Comparison of ENCODE assay signal across 8 cellular contexts in genomic region chr10:29304259-29305030, GRCh38. TPM values are rescaled to one million over a fixed set of nuclear protein-coding genes. Genes with fewer than 3 reads are reported as not detected.
A peak's percentile ranks its signal among the peaks of the same experiment; 100 is the strongest.
DNase-seq lines count a peak whose midpoint lies in the region; ATAC-seq, FAIRE-seq and TF ChIP-seq lines count a peak whose summit lies in the region.

No MANE protein-coding gene starts in this region.

- no peaks in the 10 kb centered on the region for H3K9me3 ChIP-seq in MM.1S (replicated peaks; ENCODE audit: insufficient read depth, low read length)
- peaks cover 0 to 14% of the 10 kb centered on the region in 2 donors for H3K9me3 ChIP-seq in left lung

- H3K9me2 ChIP-seq in MM.1S (replicated peaks; ENCODE audit: insufficient read depth, low read length) = no peaks in the 10 kb centered on the region

- no peak overlapping the region for H3K27ac ChIP-seq in MM.1S (ENCODE audit: low read length)
- H3K27ac ChIP-seq in coronary artery = peak overlapping the region in 1 of 2 donors; percentile 31
- H3K27ac ChIP-seq in left lung = no peak overlapping the region

- H3K4me3 ChIP-seq in MM.1S (ENCODE audit: low read length) = no peak overlapping the region
- peak overlapping the region; percentile 26 for H3K4me3 ChIP-seq in coronary artery
- H3K4me3 ChIP-seq in left lung = no peak overlapping the region

- no peak overlapping the region for H3K4me2 ChIP-seq in MM.1S (ENCODE audit: low read depth, low read length)

- H3K27me3 ChIP-seq in MM.1S (replicated peaks; ENCODE audit: insufficient read depth, low read length) = no peaks in the 10 kb centered on the region
- H3K27me3 ChIP-seq in left lung = no peaks in the 10 kb centered on the region

- H3K9ac ChIP-seq in MM.1S (ENCODE audit: low read length) = no peak overlapping the region

- H4K20me1 ChIP-seq in MM.1S (ENCODE audit: insufficient read depth, low read length) = no peaks in the 10 kb centered on the region

- peaks cover 13 to 14% of the 10 kb centered on the region in 2 donors for H3K9me3 Mint-ChIP-seq in stimulated activated naive CD8-positive, alpha-beta T cell treated with anti-CD3 and anti-CD28 coated beads, Interleukin-15, amount 100 ng/mL, for 72 hours

- H3K36me3 ChIP-seq in MM.1S (replicated peaks; ENCODE audit: insufficient read depth, low read length) (no peaks in the 10 kb centered on the region), left lung (no peaks in the 10 kb centered on the region)

- H3K4me1 ChIP-seq in MM.1S (ENCODE audit: low read length) = no peaks in the 10 kb centered on the region
- H3K4me1 ChIP-seq in left lung = no peaks in the 10 kb centered on the region

- H3K79me2 ChIP-seq in MM.1S (ENCODE audit: low read length) = no peaks in the 10 kb centered on the region

- peak; percentile 53 for TF ChIP-seq CTCF in MM.1S (IDR thresholded peaks at IDR 0.05; ENCODE audit: low read length)
- TF ChIP-seq CTCF in coronary artery (IDR thresholded peaks at IDR 0.05) = peak; percentile 54
- TF ChIP-seq CTCF in left lung (IDR thresholded peaks at IDR 0.05) = peak; percentile 73 to 77

- H2AFZ ChIP-seq in MM.1S (ENCODE audit: low read length) = no peak overlapping the region

- peak; percentile 95 for ATAC-seq in left lung
- ATAC-seq in stimulated activated naive CD8-positive, alpha-beta T cell treated with anti-CD3 and anti-CD28 coated beads, Interleukin-15, amount 100 ng/mL, for 72 hours = peak; percentile 58
- no peak for ATAC-seq in HG03139 (IDR thresholded peaks at IDR 0.05; ENCODE audit: unreplicated experiment)

- no peaks in the 10 kb centered on the region for H3F3A ChIP-seq in MM.1S (ENCODE audit: insufficient read depth, low read length)

- H3K27me3 Mint-ChIP-seq in stimulated activated naive CD8-positive, alpha-beta T cell treated with anti-CD3 and anti-CD28 coated beads, Interleukin-15, amount 100 ng/mL, for 72 hours = peaks cover 43% of the 10 kb centered on the region

- no peaks in the 10 kb centered on the region for H3K4me1 Mint-ChIP-seq in stimulated activated naive CD8-positive, alpha-beta T cell treated with anti-CD3 and anti-CD28 coated beads, Interleukin-15, amount 100 ng/mL, for 72 hours

- no peak overlapping the region for H3K4me3 Mint-ChIP-seq in stimulated activated naive CD8-positive, alpha-beta T cell treated with anti-CD3 and anti-CD28 coated beads, Interleukin-15, amount 100 ng/mL, for 72 hours

- intact Hi-C loops in left lung (cut with DNase I) = loop anchor here in 1 of 2 donors (5.0 kb wide), 1 partner anchor 637 kb away; no protein-coding TSS in a partner anchor

- peak; percentile 57 for FAIRE-seq in GM18507 (lab: Jason Lieb, UNC)

- DNase-seq in AG20443 (ENCODE audit: low spot score) (peak; percentile 84), GM18507 (ENCODE audit: extremely low spot score, insufficient read length, low read depth) (no peak), MM.1S (peak; percentile 50), SHP77 (lab: John Stamatoyannopoulos, UW) (peak; percentile 54 to 62), coronary artery (ENCODE audit: low spot score) (no peak), left lung (no peak)
- DNase-seq in stimulated activated naive CD8-positive, alpha-beta T cell treated with anti-CD3 and anti-CD28 coated beads, Interleukin-15, amount 100 ng/mL, for 72 hours = peak; percentile 36 to 40

- peak overlapping the region in 1 of 2 donors; percentile 3 for H3K27ac Mint-ChIP-seq in stimulated activated naive CD8-positive, alpha-beta T cell treated with anti-CD3 and anti-CD28 coated beads, Interleukin-15, amount 100 ng/mL, for 72 hours

RNA-seq across cellular contexts. Expression of gene LYZL1, which starts 15.6 kb away (rescaled TPM):
- not detected for total RNA-seq in left lung

Comparison
In these comparisons a context has a peak if more than half of its experiments do, and no peak if none do; other contexts are left out.
1. DNase-seq: peak in AG20443 (single experiment), MM.1S (single experiment), SHP77 (2 of 2) and stimulated activated naive CD8-positive, alpha-beta T cell treated with anti-CD3 and anti-CD28 coated beads, Interleukin-15, amount 100 ng/mL, for 72 hours (2 of 2); none in GM18507 (single experiment), coronary artery (single experiment) and left lung (0 of 2).
2. Peak in every context shown above with its lines, with median percentiles within 50 percentile points of each other: CTCF ChIP-seq.